14 cellular contexts compared by ENCODE assay signal in the genomic region with DNA sequence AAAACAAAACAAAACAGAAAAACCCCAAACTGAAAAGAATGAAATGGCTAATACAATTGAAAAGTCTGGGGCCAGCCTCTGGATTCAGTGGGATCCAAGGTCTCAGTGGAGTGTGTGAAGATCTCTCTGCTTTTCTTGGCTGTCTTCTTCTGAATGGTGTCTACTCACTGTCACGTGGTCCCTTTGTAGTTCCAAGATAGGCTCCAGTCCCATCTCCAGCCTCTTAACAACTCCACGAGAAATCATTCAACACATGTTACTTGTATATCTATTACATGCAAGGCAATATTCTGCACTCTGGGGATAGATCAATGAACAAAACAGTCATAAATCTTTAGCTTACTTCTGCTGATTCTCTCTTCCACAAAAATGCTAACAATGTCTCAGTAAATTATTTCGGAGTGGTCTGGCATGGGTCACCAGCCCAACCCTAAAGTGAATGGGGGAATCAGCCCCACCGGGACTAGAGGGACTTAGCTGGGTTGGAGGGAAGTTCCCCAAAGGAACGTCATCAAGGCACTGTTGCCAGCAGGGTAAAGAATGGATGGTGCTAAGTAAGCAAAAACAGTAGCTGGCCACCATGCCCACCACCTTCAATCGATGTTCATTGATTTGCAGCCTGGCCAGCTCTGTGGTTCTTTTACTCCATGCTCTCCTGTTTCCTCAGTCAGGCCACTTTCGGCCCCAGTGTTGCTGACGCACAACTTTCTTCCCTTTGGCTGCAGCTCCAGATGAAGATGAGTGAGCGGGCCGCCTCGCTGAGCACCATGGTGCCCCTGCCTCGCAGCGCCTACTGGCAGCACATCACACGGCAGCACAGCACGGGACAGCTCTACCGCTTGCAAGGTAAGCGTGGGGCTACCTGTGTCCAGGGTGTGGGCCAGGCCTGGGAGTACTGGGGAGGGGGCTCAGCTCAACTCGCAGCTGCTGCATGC.
"Had no signal": no experiment of that assay in that cellular context is flagged by ENCODE, and none has a peak within 500 bp of the region (broad histone marks: within the 10 kb centered on the region; RNA-seq: fewer than 3 reads in every experiment).

No MANE protein-coding gene starts in this region.

- H3K27me3 ChIP-seq: neutrophil, thyroid gland had no signal

- H3K4me3 ChIP-seq: lower lobe of right lung, psoas muscle, thyroid gland had no signal

- DNase-seq: activated CD4-positive, alpha-beta T cell treated with anti-CD3 and anti-CD28 coated beads, Interleukin-2, amount 50 U/mL, for 1 hour; activated CD4-positive, CD25-positive, alpha-beta regulatory T cell; activated naive CD4-positive, alpha-beta T cell treated with anti-CD3 and anti-CD28 coated beads, Interleukin-2, amount 50 U/mL, for 16 hours; activated T-cell treated with anti-CD3 and anti-CD28 coated beads, Interleukin-2, amount 50 U/mL, for 1 hour; effector memory CD4-positive, alpha-beta T cell; lower lobe of right lung; naive thymus-derived CD4-positive, alpha-beta T cell; psoas muscle; stimulated activated CD4-positive, alpha-beta T cell treated with anti-CD3 and anti-CD28 coated beads, Interleukin-2, amount 100 ng/mL, for 48 hours; stimulated activated CD8-positive, alpha-beta memory T cell treated with anti-CD3 and anti-CD28 coated beads, Interleukin-4, amount 100 ng/mL, for 48 hours; T-helper 2 cell; thyroid gland had no signal

- ATAC-seq: lower lobe of right lung; naive thymus-derived CD4-positive, alpha-beta T cell had no signal

- H3K36me3 ChIP-seq: lower lobe of right lung, neutrophil, thyroid gland had no signal

- FAIRE-seq: TTC549 had no signal

- H3K4me1 ChIP-seq: lower lobe of right lung, psoas muscle, thyroid gland had no signal

- H3K9me3 ChIP-seq: lower lobe of right lung, neutrophil, psoas muscle, thyroid gland had no signal

- H3K27ac ChIP-seq: lower lobe of right lung, neutrophil, psoas muscle, thyroid gland had no signal
